11 cellular contexts compared by ENCODE assay signal in genomic region chr15:55255714-55256113, GRCh38. TPM values are rescaled to one million over a fixed set of nuclear protein-coding genes. Genes with fewer than 3 reads are reported as not detected.
DNase-seq lines count a peak whose midpoint lies in the region; ATAC-seq and TF ChIP-seq lines count a peak whose summit lies in the region.
"Had no signal": no experiment of that assay in that cellular context is flagged by ENCODE, and none has a peak within 500 bp of the region (broad histone marks: within the 10 kb centered on the region; RNA-seq: fewer than 3 reads in every experiment).

No MANE protein-coding gene starts in this region.

- peak overlapping the region; percentile 23 for H3K4me3 ChIP-seq in GM06990 (replicated peaks; ENCODE audit: low read depth, low read length)
- H3K4me3 ChIP-seq in left lung: peak overlapping the region in 1 of 2 donors; percentile 9

- intact Hi-C loops in left lung (cut with DNase I): no loop called here

- H3K9me3 ChIP-seq in left lung: no peaks in the 10 kb centered on the region

- H3K27me3 ChIP-seq in GM06990 (replicated peaks; ENCODE audit: control insufficient read depth, insufficient read depth, low read length) (no peaks in the 10 kb centered on the region), left lung (no peaks in the 10 kb centered on the region)

- DNase-seq in GM06990 (ENCODE audit: extremely low read depth, insufficient read length) (no peak), Kasumi-1 (lab: John Stamatoyannopoulos, UW) (peak; percentile 47 to 48), left lung (no peak), NCI-H2196 (lab: John Stamatoyannopoulos, UW; ENCODE audit: unreplicated experiment) (no peak), AML-193 (lab: John Stamatoyannopoulos, UW) (no peak)
- no peak for DNase-seq in effector CD4-positive, alpha-beta T cell
- DNase-seq: activated CD4-positive, alpha-beta T cell treated with anti-CD3 and anti-CD28 coated beads, Interleukin-2, amount 50 U/mL, for 48 hours; GF-D8; NCI-H446 treated with DMSO at 0.1 percent for 48 hours had no signal

- ATAC-seq in GM19395 (IDR thresholded peaks at IDR 0.05; ENCODE audit: unreplicated experiment): peak; percentile 60
- peak; percentile 16 for ATAC-seq in left lung
- ATAC-seq in HG03565 (IDR thresholded peaks at IDR 0.05; ENCODE audit: unreplicated experiment): no peak

- TF ChIP-seq CTCF in GM06990 (IDR thresholded peaks at IDR 0.05; ENCODE audit: insufficient read depth, low read length, poor library complexity, severe bottlenecking): no peak
- no peak for TF ChIP-seq CTCF in left lung (IDR thresholded peaks at IDR 0.05)

- peak overlapping the region in 1 of 2 donors; percentile 88 for H3K27ac ChIP-seq in left lung

- H3K4me1 ChIP-seq in left lung: peaks cover 18 to 69% of the 10 kb centered on the region in 2 donors

- H3K36me3 ChIP-seq in GM06990 (ENCODE audit: control insufficient read depth, insufficient read depth, low read length) (no peaks in the 10 kb centered on the region), left lung (no peaks in the 10 kb centered on the region)

RNA-seq across cellular contexts. Expression of gene RAB27A, which starts 33.9 kb away (rescaled TPM):
- 10 to 100 TPM; 58.1 to 85.7 TPM for total RNA-seq in left lung

RNA-seq across cellular contexts. Expression of gene RSL24D1, which starts 59.0 kb away (rescaled TPM):
- total RNA-seq in left lung: 10 to 100 TPM; 43.5 to 55.1 TPM

Comparison
In these comparisons a context has a peak if more than half of its experiments do, and no peak if none do; other contexts are left out.
1. DNase-seq: peak in Kasumi-1 (2 of 2); none in GM06990 (single experiment), left lung (0 of 2), effector CD4-positive, alpha-beta T cell (single experiment), NCI-H2196 (single experiment) and AML-193 (0 of 2).